Comparison of ENCODE assay signal across 1 cellular context in the genomic region with DNA sequence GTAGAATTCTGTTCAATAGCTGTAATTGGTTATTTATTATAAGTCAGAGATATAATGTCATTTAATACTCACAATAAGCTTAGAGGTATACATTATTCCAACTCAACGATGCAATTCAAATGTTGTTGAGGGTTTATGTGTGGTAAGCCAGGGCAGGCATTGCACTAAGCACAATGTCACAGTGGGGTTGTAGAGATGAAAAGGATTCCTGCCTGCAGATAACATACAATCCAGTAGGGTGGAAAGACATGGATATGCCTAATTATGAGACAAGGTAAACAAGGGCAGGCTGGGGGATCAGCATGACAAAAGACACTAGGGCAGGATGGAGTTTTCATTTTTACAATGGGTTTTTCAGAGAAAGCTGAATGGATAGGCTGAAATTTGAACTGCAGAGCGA.
TF ChIP-seq lines count a peak whose summit lies in the region.

No MANE protein-coding gene starts in this region.

TF ChIP-seq in GM23338, 12 proteins besides CTCF, POLR2A, EP300 and RAD21 (continued from another document):
- TF ChIP-seq ZNF114 (CRISPR knock-in tag; IDR thresholded peaks at IDR 0.05) (no peak), STAT1 (IDR thresholded peaks at IDR 0.05; ENCODE audit: unreplicated experiment) (no peak), CREB1 (CRISPR knock-in tag; IDR thresholded peaks at IDR 0.05; ENCODE audit: low read depth) (no peak), ZNF331 (CRISPR knock-in tag; IDR thresholded peaks at IDR 0.05; ENCODE audit: low read depth) (no peak), JUNB (IDR thresholded peaks at IDR 0.05; ENCODE audit: unreplicated experiment) (no peak), POLR2AphosphoS5 (IDR thresholded peaks at IDR 0.05; ENCODE audit: low read depth) (no peak), REST (IDR thresholded peaks at IDR 0.05; ENCODE audit: unreplicated experiment) (no peak), EZH2 (IDR thresholded peaks at IDR 0.05; ENCODE audit: low read depth, unreplicated experiment) (no peak), NANOG (IDR thresholded peaks at IDR 0.05; ENCODE audit: borderline replicate concordance) (no peak)
- TF ChIP-seq, protein P1, sequence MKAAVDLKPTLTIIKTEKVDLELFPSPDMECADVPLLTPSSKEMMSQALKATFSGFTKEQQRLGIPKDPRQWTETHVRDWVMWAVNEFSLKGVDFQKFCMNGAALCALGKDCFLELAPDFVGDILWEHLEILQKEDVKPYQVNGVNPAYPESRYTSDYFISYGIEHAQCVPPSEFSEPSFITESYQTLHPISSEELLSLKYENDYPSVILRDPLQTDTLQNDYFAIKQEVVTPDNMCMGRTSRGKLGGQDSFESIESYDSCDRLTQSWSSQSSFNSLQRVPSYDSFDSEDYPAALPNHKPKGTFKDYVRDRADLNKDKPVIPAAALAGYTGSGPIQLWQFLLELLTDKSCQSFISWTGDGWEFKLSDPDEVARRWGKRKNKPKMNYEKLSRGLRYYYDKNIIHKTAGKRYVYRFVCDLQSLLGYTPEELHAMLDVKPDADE (IDR thresholded peaks at IDR 0.05) = no peak
